Comparison of ENCODE assay signal across 10 cellular contexts in the genomic region with DNA sequence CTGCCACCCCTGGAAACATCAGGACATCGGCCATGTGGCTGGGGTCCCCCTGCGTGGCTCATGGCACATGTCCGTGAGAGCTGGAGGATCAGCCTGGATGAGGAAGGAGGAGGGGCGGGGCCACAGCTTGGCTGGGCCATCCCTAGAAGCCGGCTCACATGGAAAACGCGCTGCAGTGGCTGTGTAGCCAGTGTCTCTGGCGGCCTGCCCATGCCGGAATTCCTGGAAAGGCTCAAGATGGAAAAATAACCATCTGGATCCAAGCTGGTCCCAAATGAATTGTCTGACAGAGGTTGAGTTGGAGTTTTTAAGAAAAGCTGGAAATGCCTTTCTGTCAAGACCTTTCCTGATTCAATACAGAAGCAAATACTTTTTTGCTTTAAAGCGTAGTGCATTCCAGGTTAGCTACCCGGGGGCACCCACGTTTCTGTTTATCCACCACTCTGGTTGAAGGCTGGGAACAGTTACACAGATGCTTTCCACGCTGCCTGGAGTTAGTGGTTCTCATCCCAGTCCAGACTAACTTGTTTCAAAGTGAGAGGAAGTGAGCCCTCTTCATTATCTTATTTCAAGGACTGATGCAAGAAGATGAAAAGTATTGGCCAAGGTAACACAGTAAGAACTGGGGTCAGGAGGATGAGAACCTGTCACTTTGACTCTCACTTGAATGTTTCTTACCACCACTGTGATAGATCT.
A peak's percentile ranks its signal among the peaks of the same experiment; 100 is the strongest.
DNase-seq lines count a peak whose midpoint lies in the region; ATAC-seq, FAIRE-seq and TF ChIP-seq lines count a peak whose summit lies in the region.
"Had no signal": no experiment of that assay in that cellular context is flagged by ENCODE, and none has a peak within 500 bp of the region (broad histone marks: within the 10 kb centered on the region; RNA-seq: fewer than 3 reads in every experiment).

No MANE protein-coding gene starts in this region.

- ATAC-seq in HG02759 (IDR thresholded peaks at IDR 0.05; ENCODE audit: unreplicated experiment), result no peak
- ATAC-seq: GM12878 had no signal

- in situ Hi-C loops in mammary epithelial cell (cut with MboI; ENCODE audit: low sequenced_read_pairs in 2 of 2), result loop anchor here (10.0 to 25.0 kb wide), 4 partner anchors 387 to 725 kb away; partner anchors contain the start of gene ATXN1 (in 1 of the 2)

- peak; percentile 98 for DNase-seq in HFF-Myc (ENCODE audit: extremely low read depth, low read depth)
- no peak for DNase-seq in mammary epithelial cell
- no peak for DNase-seq in keratinocyte (ENCODE audit: low read depth, low spot score)
- no peak for DNase-seq in NCI-H146 (lab: John Stamatoyannopoulos, UW)
- DNase-seq in CD4-positive, alpha-beta memory T cell, result no peak
- DNase-seq in HK-2 (ENCODE audit: unreplicated experiment), result no peak

- POLR2A ChIA-PET in CD4-positive, alpha-beta memory T cell (lab: Charles Lee; ENCODE audit: partially characterized antibody), result interaction anchor here (0.5 kb wide), 1 partner anchor 98 kb away, joined by 3 read pairs; no protein-coding TSS in a partner anchor

- peak overlapping the region in 2 of 7 donors; percentile 59 to 68 for H3K27ac Mint-ChIP-seq in CD4-positive, alpha-beta memory T cell

- no peak for TF ChIP-seq CTCF in HFF-Myc (IDR thresholded peaks at IDR 0.05; ENCODE audit: low read depth, low read length, missing control alignments)
- TF ChIP-seq CTCF in mammary epithelial cell (conservative IDR thresholded peaks at IDR 0.05 in 1 of 2, IDR thresholded peaks at IDR 0.05 in 1 of 2; ENCODE audit: extremely low read depth in 1 of 2, insufficient read depth in 1 of 2, low read depth in 1 of 2, low read length in 2 of 2), result no peak
- no peak for TF ChIP-seq CTCF in keratinocyte (optimal IDR thresholded peaks at IDR 0.05 in 1 of 3, IDR thresholded peaks at IDR 0.05 in 1 of 3, conservative IDR thresholded peaks at IDR 0.05 in 1 of 3; ENCODE audit: extremely low read depth in 1 of 3, insufficient read depth in 2 of 3, low read length in 3 of 3)

- H3K36me3 ChIP-seq in mammary epithelial cell (ENCODE audit: insufficient read depth, low read length), result no peaks in the 10 kb centered on the region
- no peaks in the 10 kb centered on the region for H3K36me3 ChIP-seq in keratinocyte (ENCODE audit: control insufficient read depth in 2 of 2, extremely low read depth in 1 of 2, insufficient read depth in 2 of 2, low read length in 2 of 2)
- no peaks in the 10 kb centered on the region for H3K36me3 ChIP-seq in stomach smooth muscle (ENCODE audit: control insufficient read depth in 2 of 2, insufficient read depth in 2 of 2, low read length in 2 of 2)
- H3K36me3 ChIP-seq in CD4-positive, alpha-beta memory T cell (ENCODE audit: insufficient read depth, low read length), result no peaks in the 10 kb centered on the region

- no peaks in the 10 kb centered on the region for H3K27me3 Mint-ChIP-seq in CD4-positive, alpha-beta memory T cell

- H3K4me1 ChIP-seq in mammary epithelial cell (ENCODE audit: insufficient read depth, low read length), result peaks cover 69% of the 10 kb centered on the region
- peaks cover 67% of the 10 kb centered on the region for H3K4me1 ChIP-seq in keratinocyte (ENCODE audit: control insufficient read depth, extremely low read depth, insufficient read depth, low read length)
- H3K4me1 ChIP-seq in stomach smooth muscle (ENCODE audit: control insufficient read depth, insufficient read depth, low read length), result peaks cover 46% of the 10 kb centered on the region
- H3K4me1 ChIP-seq in CD4-positive, alpha-beta memory T cell (ENCODE audit: insufficient read depth, low read length), result peaks cover 4% of the 10 kb centered on the region

- H3K27ac ChIP-seq in mammary epithelial cell (ENCODE audit: insufficient read depth, low read depth, low read length) (no peak overlapping the region), keratinocyte (ENCODE audit: control insufficient read depth, insufficient read depth, low read length) (peak overlapping the region; percentile 19), stomach smooth muscle (ENCODE audit: low read length) (no peak overlapping the region)
- H3K27ac ChIP-seq in CD4-positive, alpha-beta memory T cell (ENCODE audit: low read depth, low read length), result no peak overlapping the region

- 30% methylated on average over 12 of the region's 13 CpGs for WGBS in mammary epithelial cell (ENCODE audit: low coverage, missing lambda C conversion rate)

- no peaks in the 10 kb centered on the region for H3K27me3 ChIP-seq in mammary epithelial cell (ENCODE audit: insufficient read depth, low read length)
- no peaks in the 10 kb centered on the region for H3K27me3 ChIP-seq in keratinocyte (ENCODE audit: control insufficient read depth, extremely low read depth, insufficient read depth, low read length)
- H3K27me3 ChIP-seq in stomach smooth muscle (ENCODE audit: control insufficient read depth in 1 of 2, insufficient read depth in 2 of 2, low read length in 2 of 2), result no peaks in the 10 kb centered on the region
- no peaks in the 10 kb centered on the region for H3K27me3 ChIP-seq in CD4-positive, alpha-beta memory T cell (ENCODE audit: insufficient read depth, low read length)

- H3K9ac ChIP-seq in mammary epithelial cell (ENCODE audit: insufficient read depth, low read length) (no peak overlapping the region), keratinocyte (ENCODE audit: control insufficient read depth, extremely low read depth, insufficient read depth, low read length) (peak overlapping the region; percentile 35), stomach smooth muscle (ENCODE audit: low read length in 2 of 2) (peak overlapping the region in 1 of 2 donors; percentile 31)

- dilution Hi-C loops in mammary epithelial cell (cut with HindIII; ENCODE audit: low sequenced_read_pairs) (no loop called here), keratinocyte (cut with MboI; ENCODE audit: extremely low pct_ligation_motif_present, low sequenced_read_pairs) (no loop called here)

- no peaks in the 10 kb centered on the region for H3K9me1 ChIP-seq in keratinocyte (ENCODE audit: control insufficient read depth, extremely low read depth, insufficient read depth, low read length)

- BruUV-seq in mammary epithelial cell (replicated peaks; lab: Mats Ljungman, UMichigan), result no TSS peak

- CTCF ChIA-PET in mammary epithelial cell (lab: Charles Lee; ENCODE audit: low non-redundant PET), result no interaction called here
- CTCF ChIA-PET in CD4-positive, alpha-beta memory T cell (lab: Charles Lee; ENCODE audit: partially characterized antibody), result interaction anchor here (1.6 to 9.7 kb wide), 2 partner anchors 16 to 426 kb away, joined by 4 to 150 read pairs; no protein-coding TSS in a partner anchor

- H3K9me3 ChIP-seq in mammary epithelial cell (replicated peaks; ENCODE audit: insufficient read depth, low read length), result no peaks in the 10 kb centered on the region
- H3K9me3 ChIP-seq in keratinocyte (ENCODE audit: control insufficient read depth, low read depth, low read length), result no peaks in the 10 kb centered on the region
- no peaks in the 10 kb centered on the region for H3K9me3 ChIP-seq in stomach smooth muscle (ENCODE audit: control insufficient read depth in 2 of 2, low read length in 2 of 2)
- H3K9me3 ChIP-seq in CD4-positive, alpha-beta memory T cell (ENCODE audit: control insufficient read depth in 1 of 2, low read length in 2 of 2), result no peaks in the 10 kb centered on the region

- H3K4me3 Mint-ChIP-seq in CD4-positive, alpha-beta memory T cell, result no peak overlapping the region

- H3K9me3 Mint-ChIP-seq in CD4-positive, alpha-beta memory T cell, result no peaks in the 10 kb centered on the region

- FAIRE-seq in keratinocyte (lab: Jason Lieb, UNC), result no peak
- FAIRE-seq: GM12878, islet of Langerhans had no signal

- H3K4me1 Mint-ChIP-seq in CD4-positive, alpha-beta memory T cell, result peaks cover 0 to 13% (median 2%) of the 10 kb centered on the region in 4 donors

- H3K4me2 ChIP-seq in mammary epithelial cell (ENCODE audit: insufficient read depth, low read depth, low read length), result no peak overlapping the region
- peak overlapping the region; percentile 46 for H3K4me2 ChIP-seq in keratinocyte (ENCODE audit: control insufficient read depth, extremely low read depth, insufficient read depth, low read depth, low read length)

- no peaks in the 10 kb centered on the region for H4K20me1 ChIP-seq in mammary epithelial cell (ENCODE audit: insufficient read depth, low read length)
- H4K20me1 ChIP-seq in keratinocyte (ENCODE audit: control insufficient read depth, extremely low read depth, insufficient read depth, low read length), result no peaks in the 10 kb centered on the region

- intact Hi-C loops in mammary epithelial cell (cut with micrococcal nuclease), result no loop called here
- intact Hi-C loops in CD4-positive, alpha-beta memory T cell (cut with micrococcal nuclease), result no loop called here

- H3K36me3 Mint-ChIP-seq in CD4-positive, alpha-beta memory T cell, result no peaks in the 10 kb centered on the region

- H3K79me2 ChIP-seq in mammary epithelial cell (ENCODE audit: insufficient read depth, low read length) (no peaks in the 10 kb centered on the region), keratinocyte (ENCODE audit: control insufficient read depth, insufficient read depth, low read length) (no peaks in the 10 kb centered on the region)

- H3K4me3 ChIP-seq in HFF-Myc (replicated peaks; ENCODE audit: low read depth, low read length) (no peak overlapping the region), mammary epithelial cell (replicated peaks in 1 of 3; ENCODE audit: insufficient read depth in 1 of 3, low read depth in 2 of 3, low read length in 3 of 3) (no peak overlapping the region), keratinocyte (ENCODE audit: control insufficient read depth in 2 of 3, extremely low read depth in 1 of 3, insufficient read depth in 2 of 3, low read depth in 1 of 3, low read length in 3 of 3) (no peak overlapping the region), stomach smooth muscle (ENCODE audit: low read length in 2 of 2) (peak overlapping the region; percentile 23 to 40)
- no peak overlapping the region for H3K4me3 ChIP-seq in CD4-positive, alpha-beta memory T cell (ENCODE audit: low read length in 2 of 2)
- H3K4me3 ChIP-seq: GM12878 had no signal

- H2AFZ ChIP-seq in mammary epithelial cell (ENCODE audit: low read depth, low read length), result peak overlapping the region; percentile 40
- H2AFZ ChIP-seq in keratinocyte (ENCODE audit: control insufficient read depth, low read length), result peak overlapping the region; percentile 17

Comparison
In these comparisons a context has a peak if more than half of its experiments do, and no peak if none do; other contexts are left out.
1. H3K4me3 ChIP-seq: peak in stomach smooth muscle (2 of 2); none in HFF-Myc (single experiment), mammary epithelial cell (0 of 3), keratinocyte (0 of 3) and CD4-positive, alpha-beta memory T cell (0 of 2).